In genomic region chr6:109420751-109421150, GRCh38 we compare ENCODE assay signal across 22 cellular contexts. TPM values are rescaled to one million over a fixed set of nuclear protein-coding genes. Genes with fewer than 3 reads are reported as not detected.
DNase-seq lines count a peak whose midpoint lies in the region; ATAC-seq and TF ChIP-seq lines count a peak whose summit lies in the region.
"Had no signal": no experiment of that assay in that cellular context is flagged by ENCODE, and none has a peak within 500 bp of the region (broad histone marks: within the 10 kb centered on the region; RNA-seq: fewer than 3 reads in every experiment).

No MANE protein-coding gene starts in this region.

- H3K36me3 Mint-ChIP-seq in naive B cell (no peaks in the 10 kb centered on the region), Calu3 (ENCODE audit: insufficient read depth, unreplicated experiment) (no peaks in the 10 kb centered on the region)
- H3K36me3 Mint-ChIP-seq: activated naive CD4-positive, alpha-beta T cell treated with anti-CD3 and anti-CD28 coated beads, Interleukin-2, amount 10 ng/mL, durations not matched to agents 7 days and 5 days; CD4-positive, alpha-beta memory T cell; immature natural killer cell; stimulated activated memory B cell treated with anti-CD40 and anti-IgM and Interleukin-4, amounts not matched to agents 10 μg/mL and 1 μg/mL and 100 μg/mL, for 72 hours had no signal

- BruUV-seq in Calu3 (replicated peaks; lab: Mats Ljungman, UMichigan) = no TSS peak

- CTCF ChIA-PET in Calu3 (lab: Charles Lee) = no interaction called here

- H3K4me3 Mint-ChIP-seq in naive B cell (no peak overlapping the region), Calu3 (ENCODE audit: low read depth, unreplicated experiment) (no peak overlapping the region)
- H3K4me3 Mint-ChIP-seq: activated naive CD4-positive, alpha-beta T cell treated with anti-CD3 and anti-CD28 coated beads, Interleukin-2, amount 10 ng/mL, durations not matched to agents 7 days and 5 days; activated T-cell treated with anti-CD3 and anti-CD28 coated beads, Interleukin-2, amount 50 U/mL, for 4 hours; CD4-positive, alpha-beta memory T cell; immature natural killer cell; stimulated activated memory B cell treated with anti-CD40 and anti-IgM and Interleukin-4, amounts not matched to agents 10 μg/mL and 1 μg/mL and 100 μg/mL, for 72 hours had no signal

- no peaks in the 10 kb centered on the region for H3K27me3 Mint-ChIP-seq in naive B cell
- H3K27me3 Mint-ChIP-seq in Calu3 (ENCODE audit: unreplicated experiment) = no peaks in the 10 kb centered on the region
- H3K27me3 Mint-ChIP-seq: activated naive CD4-positive, alpha-beta T cell treated with anti-CD3 and anti-CD28 coated beads, Interleukin-2, amount 10 ng/mL, durations not matched to agents 7 days and 5 days; stimulated activated memory B cell treated with anti-CD40 and anti-IgM and Interleukin-4, amounts not matched to agents 10 μg/mL and 1 μg/mL and 100 μg/mL, for 72 hours had no signal

- H3K4me1 Mint-ChIP-seq in naive B cell = peaks cover 14 to 22% (median 14%) of the 10 kb centered on the region in 3 donors
- peaks cover 16% of the 10 kb centered on the region for H3K4me1 Mint-ChIP-seq in Calu3 (ENCODE audit: low read depth, unreplicated experiment)
- H3K4me1 Mint-ChIP-seq: activated naive CD4-positive, alpha-beta T cell treated with anti-CD3 and anti-CD28 coated beads, Interleukin-2, amount 10 ng/mL, durations not matched to agents 7 days and 5 days had no signal

- H3K9me3 Mint-ChIP-seq in naive B cell = no peaks in the 10 kb centered on the region
- no peaks in the 10 kb centered on the region for H3K9me3 Mint-ChIP-seq in Calu3 (ENCODE audit: low read depth, unreplicated experiment)
- H3K9me3 Mint-ChIP-seq: activated naive CD4-positive, alpha-beta T cell treated with anti-CD3 and anti-CD28 coated beads, Interleukin-2, amount 10 ng/mL, durations not matched to agents 7 days and 5 days; activated T-cell treated with anti-CD3 and anti-CD28 coated beads, Interleukin-2, amount 50 U/mL, for 4 hours; CD4-positive, alpha-beta memory T cell; immature natural killer cell; stimulated activated memory B cell treated with anti-CD40 and anti-IgM and Interleukin-4, amounts not matched to agents 10 μg/mL and 1 μg/mL and 100 μg/mL, for 72 hours had no signal

- intact Hi-C loops in Calu3 (cut with micrococcal nuclease; ENCODE audit: unreplicated experiment) = no loop called here

- H3K27ac Mint-ChIP-seq in naive B cell (peak overlapping the region in 1 of 6 donors; percentile 33), Calu3 (ENCODE audit: unreplicated experiment) (no peak overlapping the region)
- H3K27ac Mint-ChIP-seq: activated naive CD4-positive, alpha-beta T cell treated with anti-CD3 and anti-CD28 coated beads, Interleukin-2, amount 10 ng/mL, durations not matched to agents 7 days and 5 days; immature natural killer cell; stimulated activated memory B cell treated with anti-CD40 and anti-IgM and Interleukin-4, amounts not matched to agents 10 μg/mL and 1 μg/mL and 100 μg/mL, for 72 hours had no signal

- TF ChIP-seq CTCF in Calu3 (IDR thresholded peaks at IDR 0.05; ENCODE audit: unreplicated experiment) = no peak

- ATAC-seq in naive B cell (ENCODE audit: low read depth in 2 of 2) = peak; percentile 42 to 71
- ATAC-seq: activated T-cell treated with anti-CD3 and anti-CD28 coated beads, Interleukin-2, amount 50 U/mL, for 4 hours; psoas muscle; stimulated activated memory B cell treated with anti-CD40 and anti-IgM and Interleukin-4, amounts not matched to agents 10 μg/mL and 1 μg/mL and 100 μg/mL, for 72 hours had no signal

- DNase-seq in GDM1 (lab: John Stamatoyannopoulos, UW) (peak; percentile 69), NCI-H69 (lab: John Stamatoyannopoulos, UW) (peak; percentile 4), astrocyte of the hippocampus (ENCODE audit: low read depth, low spot score) (peak; percentile 23), naive B cell (no peak), pons (ENCODE audit: low spot score) (no peak), HCEC 1CT (no peak), Calu3 (no peak)
- no peak for DNase-seq in stimulated activated CD4-positive, alpha-beta T cell treated with anti-CD3 and anti-CD28 coated beads, Interleukin-12 subunit alpha, Interleukin-12 subunit beta, amount 100 ng/mL, for 4 hours
- DNase-seq: activated naive CD4-positive, alpha-beta T cell treated with anti-CD3 and anti-CD28 coated beads, Interleukin-2, amount 10 ng/mL, durations not matched to agents 7 days and 5 days; activated T-cell treated with anti-CD3 and anti-CD28 coated beads, Interleukin-2, amount 50 U/mL, for 4 hours; caudate nucleus; CD4-positive, alpha-beta memory T cell; foreskin fibroblast; immature natural killer cell; NCI-H1417 treated with DMSO at 0.1 percent for 48 hours; NCI-H524 treated with DMSO at 0.1 percent for 48 hours; psoas muscle; Right ventricle myocardium superior; stimulated activated CD4-positive, alpha-beta T cell treated with anti-CD3 and anti-CD28 coated beads, Interleukin-2, amount 100 ng/mL, for 24 hours; SW 1271; testis had no signal

RNA-seq across cellular contexts. Expression of gene PPIL6, which starts 19.7 kb away (rescaled TPM):
- 1 to 10 TPM; 1.1 to 3.9 (median 2.4) TPM for polyA plus RNA-seq in naive B cell (ENCODE audit: low read depth in 6 of 6)
- 2.5 and 2.6 TPM in 2 replicates for total RNA-seq in Calu3 (2022)

RNA-seq across cellular contexts. Expression of gene SMPD2, which starts 19.8 kb away (rescaled TPM):
- 10 to 100 TPM; 24.1 to 45.5 (median 33.5) TPM for polyA plus RNA-seq in naive B cell (ENCODE audit: low read depth in 6 of 6)
- 15.9 and 17.3 TPM in 2 replicates for total RNA-seq in Calu3 (2022)

RNA-seq across cellular contexts. Expression of gene MICAL1, which starts 34.8 kb away (rescaled TPM):
- polyA plus RNA-seq in naive B cell (ENCODE audit: low read depth in 6 of 6) = 10 to 100 TPM in 5 of 6 donors, 1 to 10 TPM in 1; 8.4 to 26.7 (median 16.1) TPM
- 22.5 and 25.4 TPM in 2 replicates for total RNA-seq in Calu3 (2022)

RNA-seq across cellular contexts. Expression of gene CD164, which starts 38.5 kb away (rescaled TPM):
- polyA plus RNA-seq in naive B cell (ENCODE audit: low read depth in 6 of 6) = 100 to 1,000 TPM; 215 to 341 (median 245) TPM
- 339 and 343 TPM in 2 replicates for total RNA-seq in Calu3 (2022)

Comparison
In these comparisons a context has a peak if more than half of its experiments do, and no peak if none do; other contexts are left out.
1. DNase-seq: peak in GDM1 (single experiment), NCI-H69 (single experiment) and astrocyte of the hippocampus (single experiment); none in naive B cell (single experiment), pons (single experiment), HCEC 1CT (single experiment), stimulated activated CD4-positive, alpha-beta T cell treated with anti-CD3 and anti-CD28 coated beads, Interleukin-12 subunit alpha, Interleukin-12 subunit beta, amount 100 ng/mL, for 4 hours (single experiment) and Calu3 (single experiment).